11 cellular contexts compared by ENCODE assay signal in genomic region chr15:60580650-60581415, GRCh38.
DNase-seq lines count a peak whose midpoint lies in the region; FAIRE-seq and TF ChIP-seq lines count a peak whose summit lies in the region.
"Had no signal": no experiment of that assay in that cellular context is flagged by ENCODE, and none has a peak within 500 bp of the region (broad histone marks: within the 10 kb centered on the region; RNA-seq: fewer than 3 reads in every experiment).

No MANE protein-coding gene starts in this region.

- no peaks in the 10 kb centered on the region for H3K36me3 ChIP-seq in keratinocyte (ENCODE audit: control insufficient read depth in 2 of 2, extremely low read depth in 1 of 2, insufficient read depth in 2 of 2, low read length in 2 of 2)

- H3K9me1 ChIP-seq in keratinocyte (ENCODE audit: control insufficient read depth, extremely low read depth, insufficient read depth, low read length), result no peaks in the 10 kb centered on the region

- peaks cover 7% of the 10 kb centered on the region for H3K36me3 Mint-ChIP-seq in activated T-helper 1 cell treated with anti-CD3 and anti-CD28 coated beads, Interleukin-12 subunit alpha, Interleukin-12 subunit beta, Interleukin-2, Interleukin-4 antibody, amounts not matched to agents 30 ng/mL and 10 ng/mL and 1 ng/mL, durations not matched to agents 14 hours and 24 hours and 36 hours (ENCODE audit: low read depth)

- no peaks in the 10 kb centered on the region for H3K27me3 Mint-ChIP-seq in activated T-helper 1 cell treated with anti-CD3 and anti-CD28 coated beads, Interleukin-12 subunit alpha, Interleukin-12 subunit beta, Interleukin-2, Interleukin-4 antibody, amounts not matched to agents 30 ng/mL and 10 ng/mL and 1 ng/mL, durations not matched to agents 14 hours and 24 hours and 36 hours (ENCODE audit: insufficient read depth)

- no peak overlapping the region for H3K9ac ChIP-seq in keratinocyte (ENCODE audit: control insufficient read depth, extremely low read depth, insufficient read depth, low read length)

- H3K79me2 ChIP-seq in keratinocyte (ENCODE audit: control insufficient read depth, insufficient read depth, low read length), result peaks cover 3% of the 10 kb centered on the region

- DNase-seq in stimulated activated CD4-positive, alpha-beta T cell treated with anti-CD3 and anti-CD28 coated beads, Interleukin-1b, Interleukin-23, amount 100 ng/mL, for 48 hours, result peak; percentile 37
- no peak for DNase-seq in stimulated activated CD4-positive, alpha-beta T cell treated with anti-CD3 and anti-CD28 coated beads, Interleukin-15, amount 100 ng/mL, for 24 hours
- peak; percentile 57 for DNase-seq in activated T-helper 1 cell treated with anti-CD3 and anti-CD28 coated beads, Interleukin-12 subunit alpha, Interleukin-12 subunit beta, Interleukin-2, Interleukin-4 antibody, amounts not matched to agents 30 ng/mL and 10 ng/mL and 1 ng/mL, durations not matched to agents 14 hours and 24 hours and 36 hours (ENCODE audit: low spot score)
- DNase-seq in keratinocyte (ENCODE audit: low read depth, low spot score) (no peak), HUDEP-2 (lab: John Stamatoyannopoulos, UW; ENCODE audit: unreplicated experiment in 76 of 76) (no peak), ACHN (no peak), HPDE6-E6E7 (ENCODE audit: extremely low spot score) (no peak), COLO829 (ENCODE audit: low spot score) (no peak)
- DNase-seq: KG1, NCI-H446 had no signal

- peak overlapping the region; percentile 95 for H3K27ac Mint-ChIP-seq in activated T-helper 1 cell treated with anti-CD3 and anti-CD28 coated beads, Interleukin-12 subunit alpha, Interleukin-12 subunit beta, Interleukin-2, Interleukin-4 antibody, amounts not matched to agents 30 ng/mL and 10 ng/mL and 1 ng/mL, durations not matched to agents 14 hours and 24 hours and 36 hours

- no peak for TF ChIP-seq CTCF in keratinocyte (optimal IDR thresholded peaks at IDR 0.05 in 1 of 3, IDR thresholded peaks at IDR 0.05 in 1 of 3, conservative IDR thresholded peaks at IDR 0.05 in 1 of 3; ENCODE audit: extremely low read depth in 1 of 3, insufficient read depth in 2 of 3, low read length in 3 of 3)

- peak overlapping the region; percentile 74 for H3K4me3 Mint-ChIP-seq in activated T-helper 1 cell treated with anti-CD3 and anti-CD28 coated beads, Interleukin-12 subunit alpha, Interleukin-12 subunit beta, Interleukin-2, Interleukin-4 antibody, amounts not matched to agents 30 ng/mL and 10 ng/mL and 1 ng/mL, durations not matched to agents 14 hours and 24 hours and 36 hours
- H3K4me3 Mint-ChIP-seq: neural crest cell had no signal

- no peaks in the 10 kb centered on the region for H3K9me3 Mint-ChIP-seq in activated T-helper 1 cell treated with anti-CD3 and anti-CD28 coated beads, Interleukin-12 subunit alpha, Interleukin-12 subunit beta, Interleukin-2, Interleukin-4 antibody, amounts not matched to agents 30 ng/mL and 10 ng/mL and 1 ng/mL, durations not matched to agents 14 hours and 24 hours and 36 hours
- H3K9me3 Mint-ChIP-seq: neural crest cell had no signal

- no peak for FAIRE-seq in keratinocyte (lab: Jason Lieb, UNC)

- no peaks in the 10 kb centered on the region for H3K9me3 ChIP-seq in keratinocyte (ENCODE audit: control insufficient read depth, low read depth, low read length)

- H3K4me1 ChIP-seq in keratinocyte (ENCODE audit: control insufficient read depth, extremely low read depth, insufficient read depth, low read length), result peaks cover 38% of the 10 kb centered on the region

- no peaks in the 10 kb centered on the region for H4K20me1 ChIP-seq in keratinocyte (ENCODE audit: control insufficient read depth, extremely low read depth, insufficient read depth, low read length)

- peak overlapping the region; percentile 3 for H3K4me2 ChIP-seq in keratinocyte (ENCODE audit: control insufficient read depth, extremely low read depth, insufficient read depth, low read depth, low read length)

- H3K4me1 Mint-ChIP-seq in activated T-helper 1 cell treated with anti-CD3 and anti-CD28 coated beads, Interleukin-12 subunit alpha, Interleukin-12 subunit beta, Interleukin-2, Interleukin-4 antibody, amounts not matched to agents 30 ng/mL and 10 ng/mL and 1 ng/mL, durations not matched to agents 14 hours and 24 hours and 36 hours (ENCODE audit: low read depth), result peaks cover 79% of the 10 kb centered on the region

- intact Hi-C loops in activated T-helper 1 cell treated with anti-CD3 and anti-CD28 coated beads, Interleukin-12 subunit alpha, Interleukin-12 subunit beta, Interleukin-2, Interleukin-4 antibody, amounts not matched to agents 30 ng/mL and 10 ng/mL and 1 ng/mL, durations not matched to agents 14 hours and 24 hours and 36 hours (cut with micrococcal nuclease), result loop anchor here (1.0 to 5.0 kb wide), 5 partner anchors 33 to 1649 kb away; partner anchors contain the start of genes BNIP2 and SLTM

- in situ Hi-C loops in ACHN (cut with HindIII; ENCODE audit: low pct_ligation_motif_present, low pct_unique_long_range_greater_than_20kb, low sequenced_read_pairs), result no loop called here

- no peaks in the 10 kb centered on the region for H3K27me3 ChIP-seq in keratinocyte (ENCODE audit: control insufficient read depth, extremely low read depth, insufficient read depth, low read length)

- dilution Hi-C loops in keratinocyte (cut with MboI; ENCODE audit: extremely low pct_ligation_motif_present, low sequenced_read_pairs), result no loop called here

- H2AFZ ChIP-seq in keratinocyte (ENCODE audit: control insufficient read depth, low read length), result no peak overlapping the region

- no peak overlapping the region for H3K27ac ChIP-seq in keratinocyte (ENCODE audit: control insufficient read depth, insufficient read depth, low read length)

- no peak overlapping the region for H3K4me3 ChIP-seq in keratinocyte (ENCODE audit: control insufficient read depth in 2 of 3, extremely low read depth in 1 of 3, insufficient read depth in 2 of 3, low read depth in 1 of 3, low read length in 3 of 3)

Comparison
In these comparisons a context has a peak if more than half of its experiments do, and no peak if none do; other contexts are left out.
1. DNase-seq: peak in stimulated activated CD4-positive, alpha-beta T cell treated with anti-CD3 and anti-CD28 coated beads, Interleukin-1b, Interleukin-23, amount 100 ng/mL, for 48 hours (single experiment) and activated T-helper 1 cell treated with anti-CD3 and anti-CD28 coated beads, Interleukin-12 subunit alpha, Interleukin-12 subunit beta, Interleukin-2, Interleukin-4 antibody, amounts not matched to agents 30 ng/mL and 10 ng/mL and 1 ng/mL, durations not matched to agents 14 hours and 24 hours and 36 hours (single experiment); none in stimulated activated CD4-positive, alpha-beta T cell treated with anti-CD3 and anti-CD28 coated beads, Interleukin-15, amount 100 ng/mL, for 24 hours (single experiment), keratinocyte (single experiment), HUDEP-2 (0 of 76), ACHN (single experiment), HPDE6-E6E7 (single experiment) and COLO829 (single experiment).